Comparison of ENCODE assay signal across 10 cellular contexts in the genomic region with DNA sequence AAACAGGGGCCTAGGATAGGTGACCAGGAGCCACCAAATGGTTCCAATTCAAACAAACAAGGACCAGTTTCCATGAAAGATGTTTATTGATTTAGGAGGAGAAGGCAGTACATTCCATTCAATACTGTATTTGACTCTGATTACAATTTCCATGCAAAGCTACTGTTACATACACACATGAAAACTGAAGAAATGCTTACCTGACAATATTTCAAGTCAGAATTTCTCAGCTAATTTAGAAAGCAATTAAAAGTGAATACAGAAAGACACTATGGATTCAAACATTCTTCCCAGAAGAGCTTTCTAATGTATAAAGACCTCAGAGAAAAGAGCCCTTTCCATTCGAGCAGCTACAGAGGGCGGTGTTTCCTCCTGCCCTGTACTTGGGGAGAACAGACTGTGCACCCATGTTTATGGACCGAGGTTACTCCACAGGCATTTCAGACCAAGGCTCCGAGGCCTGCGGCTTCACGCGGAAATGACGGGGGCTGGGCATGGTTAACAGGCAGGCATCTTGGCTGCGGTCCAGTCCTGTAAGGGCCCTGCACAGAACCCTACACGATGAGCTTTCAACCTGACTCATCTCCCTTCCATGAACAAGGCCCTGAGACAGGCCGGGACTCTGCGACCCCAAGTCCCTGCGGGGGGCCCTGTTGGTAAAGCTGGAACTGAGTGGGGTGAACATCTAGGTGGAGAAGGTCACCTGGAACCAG. TPM values are rescaled to one million over a fixed set of nuclear protein-coding genes. Genes with fewer than 3 reads are reported as not detected.
A peak's percentile ranks its signal among the peaks of the same experiment; 100 is the strongest.
DNase-seq lines count a peak whose midpoint lies in the region; ATAC-seq, FAIRE-seq and TF ChIP-seq lines count a peak whose summit lies in the region.
"Had no signal": no experiment of that assay in that cellular context is flagged by ENCODE, and none has a peak within 500 bp of the region (broad histone marks: within the 10 kb centered on the region; RNA-seq: fewer than 3 reads in every experiment).

No MANE protein-coding gene starts in this region.

- DNase-seq in A549 (ENCODE audit: low read depth in 1 of 2, low spot score in 1 of 2) (no peak), HPDE6-E6E7 (ENCODE audit: extremely low spot score) (peak; percentile 60), SK-N-SH (peak; percentile 80), sigmoid colon (peak; percentile 94), occipital lobe (lab: John Stamatoyannopoulos, UW) (no peak), GM03348 (ENCODE audit: low spot score) (no peak)
- DNase-seq: activated B cell treated with CpG ODN at 0.5 μM for 24 hours, naive B cell had no signal

- H3K9me3 ChIP-seq in A549 (no peaks in the 10 kb centered on the region), SK-N-SH (no peaks in the 10 kb centered on the region), sigmoid colon (no peaks in the 10 kb centered on the region)

- H3K4me1 ChIP-seq in A549 (no peaks in the 10 kb centered on the region), SK-N-SH (ENCODE audit: control insufficient read depth in 1 of 2, insufficient read depth in 2 of 2, low read depth in 1 of 2, low read length in 1 of 2) (peaks cover 17 to 19% of the 10 kb centered on the region in 2 experiments), sigmoid colon (peaks cover 0 to 17% (median 13%) of the 10 kb centered on the region in 4 donors)

- TF ChIP-seq POLR2A in A549 (IDR thresholded peaks at IDR 0.05; ENCODE audit: low read length) (no peak), sigmoid colon (IDR thresholded peaks at IDR 0.05) (no peak)

- H2AFZ ChIP-seq in SK-N-SH (ENCODE audit: low read depth) = no peak overlapping the region

- H3K4me2 ChIP-seq in A549 = no peak overlapping the region
- H3K4me2 ChIP-seq in SK-N-SH = peak overlapping the region; percentile 63

- peaks cover 27% of the 10 kb centered on the region for H3F3A ChIP-seq in SK-N-SH (replicated peaks; ENCODE audit: insufficient read depth)

- TF ChIP-seq EP300 in A549 (IDR thresholded peaks at IDR 0.05) (no peak), SK-N-SH (IDR thresholded peaks at IDR 0.05; ENCODE audit: borderline replicate concordance in 1 of 2, low read depth in 1 of 2, low read length in 1 of 2) (no peak), sigmoid colon (IDR thresholded peaks at IDR 0.05) (peak in 1 of 4 donors; percentile 57)

- no peaks in the 10 kb centered on the region for H3K79me2 ChIP-seq in SK-N-SH (ENCODE audit: insufficient read depth)

- H3K4me3 ChIP-seq in A549 (no peak overlapping the region), SK-N-SH (ENCODE audit: low read depth in 2 of 2, low read length in 1 of 2) (no peak overlapping the region), sigmoid colon (no peak overlapping the region)

- FAIRE-seq in A549 (lab: Jason Lieb, UNC) = no peak

- TF ChIP-seq RAD21 in A549 (conservative IDR thresholded peaks at IDR 0.05 in 1 of 2, IDR thresholded peaks at IDR 0.05 in 1 of 2) (no peak), SK-N-SH (IDR thresholded peaks at IDR 0.05; ENCODE audit: low read length) (no peak)

- 89% methylated on average over 10 of the region's 13 CpGs for WGBS in A549 (ENCODE audit: missing lambda C conversion rate)
- WGBS in SK-N-SH (ENCODE audit: low lambda C conversion rate) = 25% methylated on average over 9 of the region's 13 CpGs
- 21 to 67% methylated on average over 13 of the region's 13 CpGs for WGBS in sigmoid colon, 2 donors

- H3K27me3 ChIP-seq in SK-N-SH (ENCODE audit: insufficient read depth) = no peaks in the 10 kb centered on the region
- H3K27me3 ChIP-seq in sigmoid colon = no peaks in the 10 kb centered on the region

- ATAC-seq in A549 = peak in 1 of 2 experiments; percentile 24; a peak in 2 of 6 replicates
- ATAC-seq in esophagus mucosa = peak; percentile 23
- ATAC-seq in GM21576 (IDR thresholded peaks at IDR 0.05; ENCODE audit: unreplicated experiment) = no peak

- H4K20me1 ChIP-seq in SK-N-SH (ENCODE audit: insufficient read depth) = 0 out of 2 replicates have a peak, but pooled peaks cover 4% of the 10 kb centered on the region

- CTCF ChIA-PET in A549 (lab: Yijun Ruan, JAX) (interaction anchor here (0.9 to 12.2 kb wide), 8 partner anchors 12 to 122 kb away, joined by 3 to 123 read pairs (median 6); no protein-coding TSS in a partner anchor), SK-N-SH (lab: Yijun Ruan, JAX) (interaction anchor here (0.9 to 7.2 kb wide), 10 partner anchors 12 to 122 kb away, joined by 3 to 77 read pairs (median 6); no protein-coding TSS in a partner anchor)

- no peak overlapping the region for H3K27ac ChIP-seq in A549
- peak overlapping the region; percentile 65 to 79 for H3K27ac ChIP-seq in SK-N-SH (ENCODE audit: low read depth in 2 of 2, low read length in 1 of 2)
- H3K27ac ChIP-seq in sigmoid colon = peak overlapping the region; percentile 46 to 80 (median 74)

- H3K36me3 ChIP-seq in SK-N-SH (replicated peaks in 1 of 2; ENCODE audit: control insufficient read depth in 1 of 2, insufficient read depth in 2 of 2, low read length in 1 of 2) = peaks cover 44 to 69% of the 10 kb centered on the region in 2 experiments
- H3K36me3 ChIP-seq in sigmoid colon = peaks cover 38 to 57% (median 42%) of the 10 kb centered on the region in 4 donors

- intact Hi-C loops in sigmoid colon (cut with DNase I) = no loop called here

- H3K9ac ChIP-seq in SK-N-SH = peak overlapping the region; percentile 41; the same call in 1 of the 2 replicates

- H3K9me2 ChIP-seq in SK-N-SH = no peaks in the 10 kb centered on the region

- POLR2A ChIA-PET in A549 (lab: Yijun Ruan, JAX) = interaction anchor here (1.9 kb wide), 1 partner anchor 12 kb away, joined by 6 read pairs; no protein-coding TSS in a partner anchor
- POLR2A ChIA-PET in SK-N-SH (lab: Yijun Ruan, JAX) = interaction anchor here (0.7 to 2.2 kb wide), 3 partner anchors 11 to 20 kb away, joined by 3 to 14 read pairs (median 4); no protein-coding TSS in a partner anchor

- TF ChIP-seq CTCF in A549 (IDR thresholded peaks at IDR 0.05) (no peak), SK-N-SH (IDR thresholded peaks at IDR 0.05) (no peak), sigmoid colon (IDR thresholded peaks at IDR 0.05) (no peak)

TF ChIP-seq in A549, 52 proteins besides CTCF, POLR2A, EP300 and RAD21:
- TF ChIP-seq SMC3 (IDR thresholded peaks at IDR 0.05) = no peak
- TF ChIP-seq MAFK (IDR thresholded peaks at IDR 0.05; ENCODE audit: partially characterized antibody) = peak; percentile 90

TF ChIP-seq in SK-N-SH, 30 proteins besides CTCF, POLR2A, EP300 and RAD21 (continues in another document):
- TF ChIP-seq POLR2AphosphoS5 (IDR thresholded peaks at IDR 0.05; ENCODE audit: low read depth, low read length) (peak; percentile 75; the same call in 1 of the 2 replicates), SMC3 (IDR thresholded peaks at IDR 0.05; ENCODE audit: low read depth, low read length) (peak; percentile 13; the same call in 1 of the 2 replicates), SIN3A (IDR thresholded peaks at IDR 0.05; ENCODE audit: borderline replicate concordance, low read depth, low read length) (no peak)
- TF ChIP-seq, protein P1, sequence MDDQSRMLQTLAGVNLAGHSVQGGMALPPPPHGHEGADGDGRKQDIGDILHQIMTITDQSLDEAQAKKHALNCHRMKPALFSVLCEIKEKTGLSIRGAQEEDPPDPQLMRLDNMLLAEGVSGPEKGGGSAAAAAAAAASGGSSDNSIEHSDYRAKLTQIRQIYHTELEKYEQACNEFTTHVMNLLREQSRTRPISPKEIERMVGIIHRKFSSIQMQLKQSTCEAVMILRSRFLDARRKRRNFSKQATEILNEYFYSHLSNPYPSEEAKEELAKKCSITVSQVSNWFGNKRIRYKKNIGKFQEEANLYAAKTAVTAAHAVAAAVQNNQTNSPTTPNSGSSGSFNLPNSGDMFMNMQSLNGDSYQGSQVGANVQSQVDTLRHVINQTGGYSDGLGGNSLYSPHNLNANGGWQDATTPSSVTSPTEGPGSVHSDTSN (IDR thresholded peaks at IDR 0.05) = peak; percentile 55; the same call in 1 of the 2 replicates

RNA-seq across cellular contexts. Expression of a gene that starts 25.7 kb away (rescaled TPM):
- 7.1 and 7.3 TPM in 2 replicates for polyA plus RNA-seq in A549 (2011; rRNA removed)
- polyA plus RNA-seq in A549 (2012; cell fraction: cytosol; rRNA removed) = 3.6 and 3.8 TPM in 2 replicates
- polyA plus RNA-seq in A549 (2012; cell fraction: nucleus; rRNA removed) = 2.2 and 3.4 TPM in 2 replicates
- polyA plus RNA-seq in A549 (2017; fragmentation: RNase III; extraction: RNeasy Plus Mini Kit Qiagen cat#74134 plus additional on column Dnase treatment) = 5.1 to 6.1 TPM (median 5.6 TPM) in 3 replicates
- polyA minus RNA-seq in A549 (2011; rRNA and poly(A)+ RNA removed) = 2.0 and 2.9 TPM in 2 replicates
- 10.1 and 11.2 TPM in 2 replicates for polyA plus RNA-seq in SK-N-SH (2012; rRNA removed)
- 14.5 and 14.6 TPM in 2 replicates for polyA plus RNA-seq in SK-N-SH (2012; cell fraction: cytosol; rRNA removed)
- polyA plus RNA-seq in SK-N-SH (2012; cell fraction: nucleus; rRNA removed) = 8.8 and 12.4 TPM in 2 replicates
- 5.0 TPM for total RNA-seq in esophagus mucosa
- 10 to 100 TPM in 2 of 4 donors, 1 to 10 TPM in 2; 8.1 to 16.9 (median 12.1) TPM for total RNA-seq in sigmoid colon
- polyA plus RNA-seq in sigmoid colon = 1 to 10 TPM; 2.3 to 7.8 (median 3.8) TPM
- 12.3 TPM for total RNA-seq in occipital lobe

RNA-seq across cellular contexts. Expression of a gene that starts 39.0 kb away (rescaled TPM):
- 12.6 and 15.3 TPM in 2 replicates for polyA plus RNA-seq in A549 (2011; rRNA removed)
- polyA plus RNA-seq in A549 (2012; cell fraction: cytosol; rRNA removed) = 7.0 and 8.3 TPM in 2 replicates
- polyA plus RNA-seq in A549 (2012; cell fraction: nucleus; rRNA removed) = 30.1 and 39.5 TPM in 2 replicates
- 14.8 to 16.2 TPM (median 15.4 TPM) in 3 replicates for polyA plus RNA-seq in A549 (2017; fragmentation: RNase III; extraction: RNeasy Plus Mini Kit Qiagen cat#74134 plus additional on column Dnase treatment)
- 21.1 and 23.1 TPM in 2 replicates for polyA minus RNA-seq in A549 (2011; rRNA and poly(A)+ RNA removed)
- polyA plus RNA-seq in SK-N-SH (2012; rRNA removed) = 14.7 and 15.6 TPM in 2 replicates
- 9.5 and 11.1 TPM in 2 replicates for polyA plus RNA-seq in SK-N-SH (2012; cell fraction: cytosol; rRNA removed)
- polyA plus RNA-seq in SK-N-SH (2012; cell fraction: nucleus; rRNA removed) = 59.9 and 69.2 TPM in 2 replicates
- total RNA-seq in esophagus mucosa = 26.2 TPM
- total RNA-seq in sigmoid colon = 10 to 100 TPM; 48.7 to 70.6 (median 56.5) TPM
- 10 to 100 TPM; 10.4 to 31.1 (median 13.8) TPM for polyA plus RNA-seq in sigmoid colon
- total RNA-seq in occipital lobe = 43.4 TPM

RNA-seq across cellular contexts. Expression of a gene that starts 50.6 kb away (rescaled TPM):
- polyA plus RNA-seq in A549 (2011; rRNA removed) (24.5 and 25.0 TPM in 2 replicates), A549 (2017; fragmentation: RNase III; extraction: RNeasy Plus Mini Kit Qiagen cat#74134 plus additional on column Dnase treatment) (18.6 to 19.2 TPM (median 19.0 TPM) in 3 replicates), SK-N-SH (2012; rRNA removed) (18.1 and 18.7 TPM in 2 replicates), sigmoid colon (10 to 100 TPM; 17.4 to 20.6 (median 18.3) TPM)
- 15.3 and 16.0 TPM in 2 replicates for polyA plus RNA-seq in A549 (2012; cell fraction: cytosol; rRNA removed)
- 13.1 and 19.2 TPM in 2 replicates for polyA plus RNA-seq in A549 (2012; cell fraction: nucleus; rRNA removed)
- polyA minus RNA-seq in A549 (2011; rRNA and poly(A)+ RNA removed) = 21.9 and 24.0 TPM in 2 replicates
- polyA plus RNA-seq in SK-N-SH (2012; cell fraction: cytosol; rRNA removed) = 18.8 and 19.9 TPM in 2 replicates
- 13.2 and 15.2 TPM in 2 replicates for polyA plus RNA-seq in SK-N-SH (2012; cell fraction: nucleus; rRNA removed)
- total RNA-seq in esophagus mucosa (42.7 TPM), sigmoid colon (10 to 100 TPM; 25.9 to 36.5 (median 34.5) TPM), occipital lobe (56.9 TPM)

Comparison
In these comparisons a context has a peak if more than half of its experiments do, and no peak if none do; other contexts are left out.
1. DNase-seq: peak in HPDE6-E6E7 (single experiment), SK-N-SH (single experiment) and sigmoid colon (single experiment); none in A549 (0 of 2), occipital lobe (single experiment) and GM03348 (single experiment).
2. H3K27ac ChIP-seq: peak in SK-N-SH (2 of 2) and sigmoid colon (4 of 4); none in A549 (0 of 2).